12 cellular contexts compared by ENCODE assay signal in genomic region chr10:100864981-100865380, GRCh38. TPM values are rescaled to one million over a fixed set of nuclear protein-coding genes. Genes with fewer than 3 reads are reported as not detected.
A peak's percentile ranks its signal among the peaks of the same experiment; 100 is the strongest.
DNase-seq lines count a peak whose midpoint lies in the region; ATAC-seq and TF ChIP-seq lines count a peak whose summit lies in the region.
"Had no signal": no experiment of that assay in that cellular context is flagged by ENCODE, and none has a peak within 500 bp of the region (broad histone marks: within the 10 kb centered on the region; RNA-seq: fewer than 3 reads in every experiment).

No MANE protein-coding gene starts in this region.

- DNase-seq in NCI-H2107 treated with DMSO at 0.1 percent for 48 hours (lab: John Stamatoyannopoulos, UW; ENCODE audit: unreplicated experiment) (peak; percentile 2), NCI-H2107 (lab: John Stamatoyannopoulos, UW) (no peak), DMS 273 treated with DMSO at 0.1 percent for 48 hours (lab: John Stamatoyannopoulos, UW) (peak; percentile 6), NCI-H2171 (lab: John Stamatoyannopoulos, UW) (peak; percentile 16), mucosa of descending colon (peak in 2 of 3 donors; percentile 48 to 50), NCI-H187 treated with DMSO at 0.1 percent for 48 hours (lab: John Stamatoyannopoulos, UW) (no peak), sciatic nerve (ENCODE audit: low spot score) (no peak)
- DNase-seq: C1 segment of cervical spinal cord, DMS153, NCI-H146, NCI-H226 had no signal

- no peak overlapping the region for H3K4me3 ChIP-seq in mucosa of descending colon

- H3K36me3 ChIP-seq in mucosa of descending colon (ENCODE audit: low read depth): no peaks in the 10 kb centered on the region

- TF ChIP-seq CTCF in mucosa of descending colon (IDR thresholded peaks at IDR 0.05): no peak

- ATAC-seq in mucosa of descending colon (peak; percentile 50), HG03159 (IDR thresholded peaks at IDR 0.05; ENCODE audit: unreplicated experiment) (no peak), sciatic nerve (no peak)

- H3K9me3 ChIP-seq in mucosa of descending colon: no peaks in the 10 kb centered on the region

- intact Hi-C loops in mucosa of descending colon (cut with DNase I, micrococcal nuclease) (no loop called here), sciatic nerve (cut with DNase I) (no loop called here)

- H3K4me1 ChIP-seq in mucosa of descending colon (ENCODE audit: low read depth): no peaks in the 10 kb centered on the region

RNA-seq across cellular contexts. Expression of gene SLF2, which starts 47.8 kb away (rescaled TPM):
- total RNA-seq in mucosa of descending colon: 10 to 100 TPM; 23.0 to 31.1 (median 27.5) TPM
- 38.6 TPM for total RNA-seq in sciatic nerve

Comparison
In these comparisons a context has a peak if more than half of its experiments do, and no peak if none do; other contexts are left out.
1. DNase-seq: peak in NCI-H2107 treated with DMSO at 0.1 percent for 48 hours (single experiment), DMS 273 treated with DMSO at 0.1 percent for 48 hours (single experiment), NCI-H2171 (single experiment) and mucosa of descending colon (2 of 3); none in NCI-H2107 (single experiment), NCI-H187 treated with DMSO at 0.1 percent for 48 hours (single experiment) and sciatic nerve (single experiment).